19 cellular contexts compared by ENCODE assay signal in the genomic region with DNA sequence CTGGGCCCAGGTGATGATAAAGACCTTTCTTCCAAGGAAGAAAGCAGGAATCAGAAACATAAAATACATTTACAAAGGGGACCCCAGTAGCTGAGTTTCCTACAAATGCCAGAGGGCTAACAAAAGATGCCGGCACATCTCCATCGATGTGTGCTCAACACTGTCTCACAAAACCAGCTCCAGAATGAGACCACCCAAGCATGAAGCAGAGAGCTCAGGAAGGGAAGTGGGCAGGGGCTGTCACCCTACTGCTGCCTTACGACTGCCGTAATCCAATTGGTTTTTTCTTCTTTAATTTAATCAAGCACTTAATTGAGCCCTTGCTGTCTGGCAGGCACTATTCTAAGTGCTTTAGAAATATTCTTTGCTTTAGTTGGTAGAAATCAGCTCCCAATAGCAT. TPM values are rescaled to one million over a fixed set of nuclear protein-coding genes. Genes with fewer than 3 reads are reported as not detected.
A peak's percentile ranks its signal among the peaks of the same experiment; 100 is the strongest.
DNase-seq lines count a peak whose midpoint lies in the region; ATAC-seq lines count a peak whose summit lies in the region.
"Had no signal": no experiment of that assay in that cellular context is flagged by ENCODE, and none has a peak within 500 bp of the region (broad histone marks: within the 10 kb centered on the region; RNA-seq: fewer than 3 reads in every experiment).

No MANE protein-coding gene starts in this region.

- no peak overlapping the region for H4K8ac ChIP-seq in neuronal stem cell (ENCODE audit: low read depth, low read length)

- H3K27me3 ChIP-seq in BLaER1: no peaks in the 10 kb centered on the region
- no peaks in the 10 kb centered on the region for H3K27me3 ChIP-seq in neuronal stem cell (ENCODE audit: control insufficient read depth in 3 of 3, insufficient read depth in 3 of 3, low read depth in 1 of 3, low read length in 3 of 3)

- H2BK15ac ChIP-seq in neuronal stem cell (ENCODE audit: low read length): no peak overlapping the region

- H3K27ac ChIP-seq in BLaER1 (0 out of 2 replicates have a peak overlapping the region, but pooled peaks have one; percentile 4), neuronal stem cell (replicated peaks; ENCODE audit: low read length) (no peak overlapping the region)
- H3K27ac ChIP-seq: SK-N-MC had no signal

- peak; percentile 82 for DNase-seq in DMS79 treated with DMSO at 0.1 percent for 48 hours (lab: John Stamatoyannopoulos, UW)
- DNase-seq in SK-N-DZ (ENCODE audit: low spot score): peak; percentile 95
- peak; percentile 35 for DNase-seq in neuronal stem cell (ENCODE audit: low spot score)
- no peak for DNase-seq in kidney glomerular epithelial cell (lab: John Stamatoyannopoulos, UW)
- DNase-seq in OCI-M2 (lab: John Stamatoyannopoulos, UW; ENCODE audit: unreplicated experiment): no peak
- DNase-seq: CD4-positive, alpha-beta memory T cell; GDM1; IMR-90; NCI-H1417 treated with DMSO at 0.1 percent for 48 hours; NCI-H187; NCI-H2107; PC-3; Right ventricle myocardium superior; SW 1271; T-helper 17 cell had no signal

- no peak overlapping the region for H4K91ac ChIP-seq in neuronal stem cell (ENCODE audit: low read depth, low read length, poor library complexity)

- WGBS in neuronal stem cell (ENCODE audit: extremely low coverage in 2 of 2, insufficient read length in 2 of 2, insufficient replicate concordance in 1 of 2), 2 donors: no CpG with 5 or more reads among the region's 4 CpGs

- H3K79me1 ChIP-seq in neuronal stem cell (ENCODE audit: low read depth, low read length): peaks cover 2% of the 10 kb centered on the region

- no peak overlapping the region for H3K23ac ChIP-seq in neuronal stem cell (ENCODE audit: low read depth, low read length, poor library complexity)

- peaks cover 49% of the 10 kb centered on the region for H3K4me1 ChIP-seq in BLaER1
- peaks cover 15 to 19% of the 10 kb centered on the region in 2 donors for H3K4me1 ChIP-seq in neuronal stem cell (ENCODE audit: control insufficient read depth in 2 of 2, insufficient read depth in 1 of 2, low read depth in 1 of 2, low read length in 2 of 2)

- H3K4me2 ChIP-seq in BLaER1: peak overlapping the region; percentile 77
- no peak overlapping the region for H3K4me2 ChIP-seq in neuronal stem cell (ENCODE audit: insufficient read depth, low read length, poor library complexity, severe bottlenecking)

- H2BK5ac ChIP-seq in neuronal stem cell (ENCODE audit: low read length): no peak overlapping the region

- H2AFZ ChIP-seq in neuronal stem cell (ENCODE audit: low read length): peak overlapping the region; percentile 57

- H4K20me1 ChIP-seq in BLaER1: peaks cover 17% of the 10 kb centered on the region; the same call in 1 of the 2 replicates

- no peak for ATAC-seq in HG03108 (IDR thresholded peaks at IDR 0.05; ENCODE audit: unreplicated experiment)
- ATAC-seq: HCT116, PC-3, T-helper 17 cell had no signal

- no peaks in the 10 kb centered on the region for H3K36me3 ChIP-seq in BLaER1
- no peaks in the 10 kb centered on the region for H3K36me3 ChIP-seq in neuronal stem cell (replicated peaks in 1 of 2; ENCODE audit: control insufficient read depth in 2 of 2, insufficient read depth in 2 of 2, low read length in 2 of 2)

- H3K9ac ChIP-seq in BLaER1 (no peak overlapping the region), neuronal stem cell (ENCODE audit: low read depth, low read length, poor library complexity) (no peak overlapping the region)

- H3K14ac ChIP-seq in neuronal stem cell (ENCODE audit: low read length): no peak overlapping the region

- no peak overlapping the region for H3K4ac ChIP-seq in neuronal stem cell (ENCODE audit: low read length)

- H3K18ac ChIP-seq in neuronal stem cell (ENCODE audit: low read length): no peak overlapping the region

- no peaks in the 10 kb centered on the region for H3K9me3 ChIP-seq in BLaER1
- no peaks in the 10 kb centered on the region for H3K9me3 ChIP-seq in neuronal stem cell (replicated peaks in 1 of 2; ENCODE audit: control insufficient read depth in 2 of 2, insufficient read depth in 1 of 2, low read depth in 1 of 2, low read length in 2 of 2)

- H2BK120ac ChIP-seq in neuronal stem cell (ENCODE audit: low read depth, low read length): no peak overlapping the region

- no peak overlapping the region for H2AK5ac ChIP-seq in neuronal stem cell (ENCODE audit: low read depth, low read length)

- H3K4me3 ChIP-seq in BLaER1: no peak overlapping the region
- no peak overlapping the region for H3K4me3 ChIP-seq in neuronal stem cell (ENCODE audit: low read length in 2 of 2)
- H3K4me3 ChIP-seq: SK-N-MC had no signal

- no peak overlapping the region for H2BK12ac ChIP-seq in neuronal stem cell (ENCODE audit: low read length)

RNA-seq across cellular contexts. Expression of gene SMCO4, which starts 26.1 kb away (rescaled TPM):
- 37.0 and 40.2 TPM in 2 replicates for polyA plus RNA-seq in SK-N-DZ (2014; cell fraction: cytosol; rRNA removed)
- polyA plus RNA-seq in SK-N-DZ (2014; cell fraction: nucleus; rRNA removed): 9.9 and 11.0 TPM in 2 replicates
- 43.7 TPM for polyA plus RNA-seq in neuronal stem cell (2013, experiment 1 of 2)
- 48.5 TPM for polyA plus RNA-seq in neuronal stem cell (2013, experiment 2 of 2)

Comparison
In these comparisons a context has a peak if more than half of its experiments do, and no peak if none do; other contexts are left out.
1. DNase-seq: peak in DMS79 treated with DMSO at 0.1 percent for 48 hours (single experiment), SK-N-DZ (single experiment) and neuronal stem cell (single experiment); none in kidney glomerular epithelial cell (single experiment) and OCI-M2 (single experiment).